ENCODE assay signal across 1 cellular context in genomic region chr5:141919218-141920129, GRCh38.
TF ChIP-seq lines count a peak whose summit lies in the region.

No MANE protein-coding gene starts in this region.

TF ChIP-seq in H1, 55 proteins besides CTCF, POLR2A, EP300 and RAD21:
- no peak for TF ChIP-seq FOSL1 (IDR thresholded peaks at IDR 0.05; ENCODE audit: insufficient read depth, low read depth, low read length)
- peak; percentile 23; the same call in 1 of the 2 replicates for TF ChIP-seq MAFK (IDR thresholded peaks at IDR 0.05; ENCODE audit: low read depth, low read length)
